8 cellular contexts compared by ENCODE assay signal in genomic region chr16:67428146-67428731, GRCh38. TPM values are rescaled to one million over a fixed set of nuclear protein-coding genes. Genes with fewer than 3 reads are reported as not detected.
DNase-seq lines count a peak whose midpoint lies in the region; ATAC-seq and TF ChIP-seq lines count a peak whose summit lies in the region.

No MANE protein-coding gene starts in this region.

- H3K9ac ChIP-seq in IMR-90 (ENCODE audit: low read depth, low read length), result no peak overlapping the region
- no peak overlapping the region for H3K9ac ChIP-seq in PC-3 (ENCODE audit: low read length)

- no peak overlapping the region for H3K56ac ChIP-seq in IMR-90 (ENCODE audit: extremely low read depth, insufficient read depth, low read length)

- no peak overlapping the region for H4K91ac ChIP-seq in IMR-90 (ENCODE audit: insufficient read depth, low read depth, low read length)

- H2AFZ ChIP-seq in IMR-90 (replicated peaks; ENCODE audit: low read length, poor library complexity) (peak overlapping the region; percentile 64), PC-3 (ENCODE audit: low read length) (no peak overlapping the region)

- H3K27ac Mint-ChIP-seq in activated T-helper 1 cell treated with anti-CD3 and anti-CD28 coated beads, Interleukin-12 subunit alpha, Interleukin-12 subunit beta, Interleukin-2, Interleukin-4 antibody, amounts not matched to agents 30 ng/mL and 10 ng/mL and 1 ng/mL, durations not matched to agents 14 hours and 24 hours and 36 hours, result no peak overlapping the region

- TF ChIP-seq RAD21 in IMR-90 (IDR thresholded peaks at IDR 0.05; ENCODE audit: low read length), result peak; percentile 71

- peaks cover 59% of the 10 kb centered on the region for H3K27me3 ChIP-seq in IMR-90 (ENCODE audit: control insufficient read depth, insufficient read depth, low read length)
- no peaks in the 10 kb centered on the region for H3K27me3 ChIP-seq in PC-3 (ENCODE audit: low read length)
- H3K27me3 ChIP-seq in aorta (ENCODE audit: control insufficient read depth in 1 of 2, insufficient read depth in 2 of 2, low read length in 1 of 2), result no peaks in the 10 kb centered on the region

- H3K36me3 Mint-ChIP-seq in activated T-helper 1 cell treated with anti-CD3 and anti-CD28 coated beads, Interleukin-12 subunit alpha, Interleukin-12 subunit beta, Interleukin-2, Interleukin-4 antibody, amounts not matched to agents 30 ng/mL and 10 ng/mL and 1 ng/mL, durations not matched to agents 14 hours and 24 hours and 36 hours (ENCODE audit: low read depth), result peaks cover under 1% of the 10 kb centered on the region

- CTCF ChIA-PET in IMR-90 (lab: Yijun Ruan, JAX), result interaction anchor here (0.6 to 1.7 kb wide), 10 partner anchors 11 to 107 kb away, joined by 3 to 7 read pairs (median 5); partner anchors contain the start of genes KCTD19, LRRC36 and ZDHHC1
- CTCF ChIA-PET in PC-3 (lab: Charles Lee), result interaction anchor here (0.6 to 1.4 kb wide), 7 partner anchors 11 to 168 kb away, joined by 3 to 6 read pairs (median 3); partner anchors contain the start of gene ZDHHC1

- no peaks in the 10 kb centered on the region for H3K9me3 Mint-ChIP-seq in activated T-helper 1 cell treated with anti-CD3 and anti-CD28 coated beads, Interleukin-12 subunit alpha, Interleukin-12 subunit beta, Interleukin-2, Interleukin-4 antibody, amounts not matched to agents 30 ng/mL and 10 ng/mL and 1 ng/mL, durations not matched to agents 14 hours and 24 hours and 36 hours

- no peak overlapping the region for H2BK20ac ChIP-seq in IMR-90 (ENCODE audit: low read depth, low read length)

- POLR2A ChIA-PET in IMR-90 (lab: Charles Lee; ENCODE audit: unreplicated experiment), result interaction anchor here (0.5 kb wide), 2 partner anchors 14 to 44 kb away, joined by 3 to 5 read pairs; no protein-coding TSS in a partner anchor
- POLR2A ChIA-PET in PC-3 (lab: Charles Lee; ENCODE audit: unreplicated experiment), result no interaction called here

- H3K14ac ChIP-seq in IMR-90 (replicated peaks; ENCODE audit: low read depth, low read length), result no peak overlapping the region

- peak; percentile 78 for TF ChIP-seq CTCF in IMR-90 (conservative IDR thresholded peaks at IDR 0.05; ENCODE audit: low read depth, low read length)
- peak; percentile 73 for TF ChIP-seq CTCF in PC-3 (conservative IDR thresholded peaks at IDR 0.05; ENCODE audit: low read depth, low read length)
- TF ChIP-seq CTCF in foreskin fibroblast (IDR thresholded peaks at IDR 0.05; ENCODE audit: low read depth, low read length), result peak; percentile 92
- peak in 2 of 3 donors; percentile 15 to 39 for TF ChIP-seq CTCF in omental fat pad (IDR thresholded peaks at IDR 0.05)

- H2AK5ac ChIP-seq in IMR-90 (ENCODE audit: low read depth, low read length), result no peak overlapping the region

- ATAC-seq in IMR-90 (ENCODE audit: low read depth), result peak; percentile 73
- peak; percentile 57 for ATAC-seq in PC-3
- peak; percentile 68 for ATAC-seq in omental fat pad (ENCODE audit: low FRiP score)
- peak; percentile 76 for ATAC-seq in aorta (ENCODE audit: low FRiP score)
- no peak for ATAC-seq in HG03457 (IDR thresholded peaks at IDR 0.05; ENCODE audit: unreplicated experiment)

- no peak for TF ChIP-seq POLR2A in IMR-90 (IDR thresholded peaks at IDR 0.05; ENCODE audit: low read depth, low read length)

- dilution Hi-C loops in IMR-90 (cut with HindIII; ENCODE audit: low sequenced_read_pairs, unreplicated experiment), result no loop called here

- in situ Hi-C loops in IMR-90 (cut with MboI; ENCODE audit: low sequenced_read_pairs), result no loop called here

- peaks cover 45% of the 10 kb centered on the region for H3K27me3 Mint-ChIP-seq in activated T-helper 1 cell treated with anti-CD3 and anti-CD28 coated beads, Interleukin-12 subunit alpha, Interleukin-12 subunit beta, Interleukin-2, Interleukin-4 antibody, amounts not matched to agents 30 ng/mL and 10 ng/mL and 1 ng/mL, durations not matched to agents 14 hours and 24 hours and 36 hours (ENCODE audit: insufficient read depth)

- intact Hi-C loops in IMR-90 (cut with micrococcal nuclease) (loop anchor here (1.0 to 5.0 kb wide), 2 partner anchors 37 to 166 kb away; no protein-coding TSS in a partner anchor), PC-3 (cut with micrococcal nuclease) (no loop called here), aorta (cut with DNase I) (loop anchor here (2.0 to 5.0 kb wide), 2 partner anchors 39 kb away; no protein-coding TSS in a partner anchor)
- intact Hi-C loops in activated T-helper 1 cell treated with anti-CD3 and anti-CD28 coated beads, Interleukin-12 subunit alpha, Interleukin-12 subunit beta, Interleukin-2, Interleukin-4 antibody, amounts not matched to agents 30 ng/mL and 10 ng/mL and 1 ng/mL, durations not matched to agents 14 hours and 24 hours and 36 hours (cut with micrococcal nuclease), result loop anchor here (1.0 kb wide), 2 partner anchors 19 to 37 kb away; no protein-coding TSS in a partner anchor

- no peak overlapping the region for H2BK15ac ChIP-seq in IMR-90 (ENCODE audit: low read depth, low read length)

- H3K4me1 ChIP-seq in IMR-90 (ENCODE audit: control insufficient read depth, insufficient read depth, low read length), result peaks cover 5% of the 10 kb centered on the region; the same call in 1 of the 2 replicates
- peaks cover 3% of the 10 kb centered on the region for H3K4me1 ChIP-seq in PC-3 (ENCODE audit: insufficient read depth, low read length)
- no peaks in the 10 kb centered on the region for H3K4me1 ChIP-seq in aorta (ENCODE audit: control insufficient read depth in 1 of 2, insufficient read depth in 2 of 2, low read length in 2 of 2)

- H3K23ac ChIP-seq in IMR-90 (ENCODE audit: low read depth, low read length), result no peak overlapping the region

- peaks cover 3% of the 10 kb centered on the region; the same call in 1 of the 2 replicates for H3K9me1 ChIP-seq in IMR-90 (ENCODE audit: insufficient read depth, low read length)

- H3K4me2 ChIP-seq in IMR-90 (ENCODE audit: low read depth, low read length) (no peak overlapping the region), PC-3 (ENCODE audit: low read length) (no peak overlapping the region)

- H3K9me3 ChIP-seq in IMR-90 (ENCODE audit: control insufficient read depth, insufficient read depth, low read length) (no peaks in the 10 kb centered on the region), PC-3 (ENCODE audit: low read length) (no peaks in the 10 kb centered on the region), aorta (ENCODE audit: control insufficient read depth, low read length) (no peaks in the 10 kb centered on the region)

- H3K4me3 ChIP-seq in IMR-90 (ENCODE audit: insufficient read depth, low read depth, low read length) (no peak overlapping the region), PC-3 (ENCODE audit: low read length) (no peak overlapping the region), foreskin fibroblast (ENCODE audit: low read depth in 1 of 2, low read length in 2 of 2) (no peak overlapping the region), aorta (ENCODE audit: low read length in 2 of 2) (no peak overlapping the region)

- no peak overlapping the region for H2BK120ac ChIP-seq in IMR-90 (ENCODE audit: low read depth, low read length)

- no peak overlapping the region for H4K5ac ChIP-seq in IMR-90 (ENCODE audit: low read depth, low read length)

- H3K36me3 ChIP-seq in IMR-90 (ENCODE audit: control insufficient read depth, insufficient read depth, low read length) (no peaks in the 10 kb centered on the region), PC-3 (ENCODE audit: low read depth, low read length) (no peaks in the 10 kb centered on the region), aorta (ENCODE audit: control insufficient read depth in 1 of 2, insufficient read depth in 2 of 2, low read length in 1 of 2) (no peaks in the 10 kb centered on the region)

- H3K27ac ChIP-seq in IMR-90 (ENCODE audit: insufficient read depth, low read length) (no peak overlapping the region), PC-3 (ENCODE audit: low read length) (no peak overlapping the region), aorta (ENCODE audit: low read depth in 1 of 2, low read length in 2 of 2) (no peak overlapping the region)

- H2BK5ac ChIP-seq in IMR-90 (ENCODE audit: low read depth, low read length, poor library complexity, severe bottlenecking), result no peak overlapping the region

- H4K20me1 ChIP-seq in IMR-90 (ENCODE audit: insufficient read depth, low read length) (peaks cover 10% of the 10 kb centered on the region; the same call in 1 of the 2 replicates), PC-3 (ENCODE audit: low read length) (no peaks in the 10 kb centered on the region)

- H4K8ac ChIP-seq in IMR-90 (ENCODE audit: low read depth in 2 of 2, low read length in 2 of 2), result no peak overlapping the region

- peaks cover 8% of the 10 kb centered on the region for H3K4me1 Mint-ChIP-seq in activated T-helper 1 cell treated with anti-CD3 and anti-CD28 coated beads, Interleukin-12 subunit alpha, Interleukin-12 subunit beta, Interleukin-2, Interleukin-4 antibody, amounts not matched to agents 30 ng/mL and 10 ng/mL and 1 ng/mL, durations not matched to agents 14 hours and 24 hours and 36 hours (ENCODE audit: low read depth)

- H3K79me1 ChIP-seq in IMR-90 (ENCODE audit: low read depth in 1 of 2, low read length in 2 of 2), result no peaks in the 10 kb centered on the region

- no peak overlapping the region for H3K4me3 Mint-ChIP-seq in activated T-helper 1 cell treated with anti-CD3 and anti-CD28 coated beads, Interleukin-12 subunit alpha, Interleukin-12 subunit beta, Interleukin-2, Interleukin-4 antibody, amounts not matched to agents 30 ng/mL and 10 ng/mL and 1 ng/mL, durations not matched to agents 14 hours and 24 hours and 36 hours

- WGBS in IMR-90 (ENCODE audit: extremely low coverage in 2 of 2, insufficient read length in 1 of 2), 2 experiments, result 83% methylated on average over 1 of the region's 11 CpGs; no CpG with 5 or more reads in 1 of the 2 experiments
- 23 to 26% methylated on average over 11 of the region's 11 CpGs for WGBS in aorta, 2 donors

- no peak overlapping the region for H3K18ac ChIP-seq in IMR-90 (ENCODE audit: low read depth, low read length)

- no peaks in the 10 kb centered on the region for H3K9me2 ChIP-seq in PC-3 (replicated peaks; ENCODE audit: low read length)

- H3F3A ChIP-seq in PC-3 (ENCODE audit: low read length, unreplicated experiment), result no peaks in the 10 kb centered on the region

- H2AK9ac ChIP-seq in IMR-90 (replicated peaks; ENCODE audit: low read depth, low read length, poor library complexity), result peak overlapping the region; percentile 90

- DNase-seq in DMS114 treated with DMSO at 0.1 percent for 48 hours (lab: John Stamatoyannopoulos, UW; ENCODE audit: unreplicated experiment) (peak; percentile 65), IMR-90 (peak; percentile 47), PC-3 (peak; percentile 71), foreskin fibroblast (peak in 1 of 2 donors; percentile 80), omental fat pad (ENCODE audit: low spot score) (no peak), aorta (peak; percentile 79 to 88)
- DNase-seq in activated T-helper 1 cell treated with anti-CD3 and anti-CD28 coated beads, Interleukin-12 subunit alpha, Interleukin-12 subunit beta, Interleukin-2, Interleukin-4 antibody, amounts not matched to agents 30 ng/mL and 10 ng/mL and 1 ng/mL, durations not matched to agents 14 hours and 24 hours and 36 hours (ENCODE audit: low spot score), result peak; percentile 33

- BruUV-seq in IMR-90 (replicated peaks; lab: Mats Ljungman, UMichigan), result no TSS peak
- no TSS peak for BruUV-seq in PC-3 (replicated peaks; lab: Mats Ljungman, UMichigan)

- H3K4ac ChIP-seq in IMR-90 (ENCODE audit: low read depth, low read length), result no peak overlapping the region

- no peaks in the 10 kb centered on the region for H3K79me2 ChIP-seq in PC-3 (ENCODE audit: low read length)

RNA-seq across cellular contexts. Expression of gene HSD11B2, which starts 2.7 kb away (rescaled TPM):
- not detected in 2 replicates for total RNA-seq in IMR-90 (2012; rRNA removed)
- 0.26 and 0.27 TPM in 2 replicates for polyA plus RNA-seq in IMR-90 (2012; rRNA removed)
- polyA plus RNA-seq in IMR-90 (2012; cell fraction: cytosol; rRNA removed), result 0.12 TPM in 1 of 2 replicates, not detected in the other
- polyA plus RNA-seq in IMR-90 (2012; cell fraction: nucleus; rRNA removed; ENCODE audit: low replicate concordance), result 0.47 and 0.60 TPM in 2 replicates
- total RNA-seq in PC-3 (2014; rRNA removed), result 2.4 and 8.3 TPM in 2 replicates
- total RNA-seq in activated T-helper 1 cell treated with anti-CD3 and anti-CD28 coated beads, Interleukin-12 subunit alpha, Interleukin-12 subunit beta, Interleukin-2, Interleukin-4 antibody, amounts not matched to agents 30 ng/mL and 10 ng/mL and 1 ng/mL, durations not matched to agents 14 hours and 24 hours and 36 hours, result 3.6 and 5.0 TPM in 2 replicates
- total RNA-seq in omental fat pad, result 1 to 10 TPM in 3 of 4 donors, not detected in 1; 1.7 to 2.7 (median 2.0) TPM
- total RNA-seq in aorta, result 1 to 10 TPM in 1 of 2 donors, not detected in 1; 1.1 TPM
- 10 to 100 TPM in 1 of 2 donors, not detected in 1; 13.3 TPM for polyA plus RNA-seq in aorta

RNA-seq across cellular contexts. Expression of gene ZDHHC1, which starts 12.0 kb away (rescaled TPM):
- total RNA-seq in IMR-90 (2012; rRNA removed) (1.7 and 2.0 TPM in 2 replicates), PC-3 (2014; rRNA removed) (4.8 and 5.1 TPM in 2 replicates), omental fat pad (10 to 100 TPM in 2 of 4 donors, 1 to 10 TPM in 2; 8.0 to 14.2 (median 11.4) TPM), aorta (10 to 100 TPM in 1 of 2 donors, 1 to 10 TPM in 1; 8.4 to 14.8 TPM)
- polyA plus RNA-seq in IMR-90 (2012; rRNA removed) (5.9 and 6.1 TPM in 2 replicates), aorta (10 to 100 TPM in 1 of 2 donors, 1 to 10 TPM in 1; 5.3 to 11.3 TPM)
- 4.2 and 9.4 TPM in 2 replicates for polyA plus RNA-seq in IMR-90 (2012; cell fraction: cytosol; rRNA removed)
- 16.9 and 38.6 TPM in 2 replicates for polyA plus RNA-seq in IMR-90 (2012; cell fraction: nucleus; rRNA removed; ENCODE audit: low replicate concordance)
- total RNA-seq in activated T-helper 1 cell treated with anti-CD3 and anti-CD28 coated beads, Interleukin-12 subunit alpha, Interleukin-12 subunit beta, Interleukin-2, Interleukin-4 antibody, amounts not matched to agents 30 ng/mL and 10 ng/mL and 1 ng/mL, durations not matched to agents 14 hours and 24 hours and 36 hours, result 0.76 and 0.88 TPM in 2 replicates

RNA-seq across cellular contexts. Expression of gene TPPP3, which starts 34.9 kb away (rescaled TPM):
- total RNA-seq in IMR-90 (2012; rRNA removed), result 0.54 and 0.56 TPM in 2 replicates
- polyA plus RNA-seq in IMR-90 (2012; rRNA removed), result 2.2 and 2.4 TPM in 2 replicates
- 2.0 and 3.4 TPM in 2 replicates for polyA plus RNA-seq in IMR-90 (2012; cell fraction: cytosol; rRNA removed)
- polyA plus RNA-seq in IMR-90 (2012; cell fraction: nucleus; rRNA removed; ENCODE audit: low replicate concordance), result 1.8 and 2.4 TPM in 2 replicates
- total RNA-seq in PC-3 (2014; rRNA removed), result not detected in 2 replicates
- total RNA-seq in activated T-helper 1 cell treated with anti-CD3 and anti-CD28 coated beads, Interleukin-12 subunit alpha, Interleukin-12 subunit beta, Interleukin-2, Interleukin-4 antibody, amounts not matched to agents 30 ng/mL and 10 ng/mL and 1 ng/mL, durations not matched to agents 14 hours and 24 hours and 36 hours, result not detected in 2 replicates
- 10 to 100 TPM in 2 of 4 donors, 1 to 10 TPM in 2; 1.0 to 24.9 (median 8.9) TPM for total RNA-seq in omental fat pad
- total RNA-seq in aorta, result 10 to 100 TPM in 1 of 2 donors, 1 to 10 TPM in 1; 7.2 to 13.5 TPM
- polyA plus RNA-seq in aorta, result 10 to 100 TPM; 34.3 to 51.9 TPM

RNA-seq across cellular contexts. Expression of gene ATP6V0D1, which starts 52.7 kb away (rescaled TPM):
- total RNA-seq in IMR-90 (2012; rRNA removed) (112 and 128 TPM in 2 replicates), PC-3 (2014; rRNA removed) (65.5 and 76.6 TPM in 2 replicates), omental fat pad (100 to 1,000 TPM in 3 of 4 donors, 10 to 100 TPM in 1; 67.8 to 154 (median 124) TPM), aorta (10 to 100 TPM; 58.7 to 62.0 TPM)
- polyA plus RNA-seq in IMR-90 (2012; rRNA removed) (123 and 124 TPM in 2 replicates), aorta (10 to 100 TPM; 52.0 to 88.0 TPM)
- polyA plus RNA-seq in IMR-90 (2012; cell fraction: cytosol; rRNA removed), result 207 and 212 TPM in 2 replicates
- polyA plus RNA-seq in IMR-90 (2012; cell fraction: nucleus; rRNA removed; ENCODE audit: low replicate concordance), result 94.6 and 127 TPM in 2 replicates
- total RNA-seq in activated T-helper 1 cell treated with anti-CD3 and anti-CD28 coated beads, Interleukin-12 subunit alpha, Interleukin-12 subunit beta, Interleukin-2, Interleukin-4 antibody, amounts not matched to agents 30 ng/mL and 10 ng/mL and 1 ng/mL, durations not matched to agents 14 hours and 24 hours and 36 hours, result 37.7 and 41.5 TPM in 2 replicates

RNA-seq across cellular contexts. Expression of gene AGRP, which starts 55.1 kb away (rescaled TPM):
- total RNA-seq in IMR-90 (2012; rRNA removed) (not detected in 2 replicates), PC-3 (2014; rRNA removed) (not detected in 2 replicates), omental fat pad (not detected), aorta (not detected)
- polyA plus RNA-seq in IMR-90 (2012; rRNA removed) (not detected in 2 replicates), aorta (1 to 10 TPM in 1 of 2 donors, not detected in 1; 1.5 TPM)
- polyA plus RNA-seq in IMR-90 (2012; cell fraction: cytosol; rRNA removed), result not detected in 2 replicates
- not detected in 2 replicates for polyA plus RNA-seq in IMR-90 (2012; cell fraction: nucleus; rRNA removed; ENCODE audit: low replicate concordance)
- total RNA-seq in activated T-helper 1 cell treated with anti-CD3 and anti-CD28 coated beads, Interleukin-12 subunit alpha, Interleukin-12 subunit beta, Interleukin-2, Interleukin-4 antibody, amounts not matched to agents 30 ng/mL and 10 ng/mL and 1 ng/mL, durations not matched to agents 14 hours and 24 hours and 36 hours, result not detected in 2 replicates

Comparison
In these comparisons a context has a peak if more than half of its experiments do, and no peak if none do; other contexts are left out.
1. CTCF ChIP-seq: peak in every context shown above with its lines; median percentile 92 in foreskin fibroblast; 78 in IMR-90; 73 in PC-3; 27 in omental fat pad.